Comparison of ENCODE assay signal across 8 cellular contexts in the genomic region with DNA sequence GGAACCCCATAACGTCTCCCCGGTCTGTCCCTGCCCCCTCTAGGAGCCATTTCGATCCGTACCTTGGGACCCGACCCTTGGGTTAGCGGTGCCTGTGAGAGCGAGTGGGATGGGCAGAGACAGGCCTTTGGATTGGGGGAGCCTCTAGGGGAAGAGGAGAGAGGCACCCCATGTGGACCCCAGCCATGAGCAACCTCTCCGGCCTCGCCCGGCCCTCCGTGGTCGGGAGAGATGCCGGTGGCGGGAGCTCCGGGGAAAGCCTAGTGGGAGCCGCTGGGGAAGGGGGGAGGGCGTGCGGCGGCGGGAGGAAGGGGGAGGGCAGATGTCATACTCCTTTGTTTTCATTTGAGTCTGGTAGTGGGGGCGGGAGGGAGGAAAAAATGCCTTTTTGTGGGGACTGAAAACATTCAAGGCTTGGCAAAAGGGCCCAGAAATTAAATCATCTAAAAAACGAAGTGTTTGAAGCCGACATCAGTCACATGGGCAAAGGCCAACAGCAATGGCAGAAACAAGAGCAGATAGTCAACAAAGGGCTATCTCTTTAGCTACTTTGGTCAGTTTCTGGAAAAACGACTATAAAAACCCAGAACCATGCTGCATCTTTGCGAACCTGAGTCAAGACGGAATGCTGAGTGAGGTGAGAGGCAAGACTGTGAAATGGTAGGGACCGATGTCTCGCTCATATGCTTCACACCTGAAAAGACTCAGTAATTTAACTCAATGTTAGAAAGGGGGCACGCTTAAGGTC. TPM values are rescaled to one million over a fixed set of nuclear protein-coding genes. Genes with fewer than 3 reads are reported as not detected.
DNase-seq lines count a peak whose midpoint lies in the region; ATAC-seq and TF ChIP-seq lines count a peak whose summit lies in the region.

No MANE protein-coding gene starts in this region.

- no peaks in the 10 kb centered on the region for H3K9me3 ChIP-seq in osteoblast (ENCODE audit: low read depth, low read length)

- peaks cover 34% of the 10 kb centered on the region for H3K4me1 Mint-ChIP-seq in activated naive CD8-positive, alpha-beta T cell treated with anti-CD3 and anti-CD28 coated beads, Interleukin-2, amount 50 U/mL, for 24 hours

- peak overlapping the region; percentile 95 for H2AFZ ChIP-seq in osteoblast (ENCODE audit: low read length)

- H3K4me2 ChIP-seq in osteoblast (ENCODE audit: insufficient read depth, low read length) = peak overlapping the region; percentile 100

- H3K4me3 ChIP-seq in osteoblast (ENCODE audit: insufficient read depth, low read length) = peak overlapping the region; percentile 99

- H4K20me1 ChIP-seq in osteoblast (ENCODE audit: insufficient read depth, low read length) = peaks cover 11% of the 10 kb centered on the region

- peaks cover 51% of the 10 kb centered on the region for H3K79me2 ChIP-seq in osteoblast (ENCODE audit: insufficient read depth, low read length)

- peaks cover 15% of the 10 kb centered on the region for H3K4me1 ChIP-seq in osteoblast (ENCODE audit: insufficient read depth, low read length)

- H3K36me3 Mint-ChIP-seq in activated naive CD8-positive, alpha-beta T cell treated with anti-CD3 and anti-CD28 coated beads, Interleukin-2, amount 50 U/mL, for 24 hours (ENCODE audit: low read depth) = peaks cover 26% of the 10 kb centered on the region

- H3K36me3 ChIP-seq in osteoblast (ENCODE audit: insufficient read depth, low read length) = peaks cover 24% of the 10 kb centered on the region

- peak overlapping the region; percentile 93 for H3K4me3 Mint-ChIP-seq in activated naive CD8-positive, alpha-beta T cell treated with anti-CD3 and anti-CD28 coated beads, Interleukin-2, amount 50 U/mL, for 24 hours

- no peaks in the 10 kb centered on the region for H3K27me3 Mint-ChIP-seq in activated naive CD8-positive, alpha-beta T cell treated with anti-CD3 and anti-CD28 coated beads, Interleukin-2, amount 50 U/mL, for 24 hours

- intact Hi-C loops in head of caudate nucleus (cut with DNase I) = no loop called here

- no peaks in the 10 kb centered on the region for H3K9me3 Mint-ChIP-seq in activated naive CD8-positive, alpha-beta T cell treated with anti-CD3 and anti-CD28 coated beads, Interleukin-2, amount 50 U/mL, for 24 hours

- H3K27ac Mint-ChIP-seq in activated naive CD8-positive, alpha-beta T cell treated with anti-CD3 and anti-CD28 coated beads, Interleukin-2, amount 50 U/mL, for 24 hours = peak overlapping the region; percentile 90

- no peaks in the 10 kb centered on the region for H3K27me3 ChIP-seq in osteoblast (ENCODE audit: insufficient read depth, low read length)

- ATAC-seq in GM19328 (IDR thresholded peaks at IDR 0.05; ENCODE audit: unreplicated experiment) (peak; percentile 47), HG03442 (IDR thresholded peaks at IDR 0.05; ENCODE audit: unreplicated experiment) (peak; percentile 50)
- ATAC-seq in activated naive CD8-positive, alpha-beta T cell treated with anti-CD3 and anti-CD28 coated beads, Interleukin-2, amount 50 U/mL, for 24 hours = peak; percentile 71

- peak overlapping the region; percentile 90 for H3K27ac ChIP-seq in osteoblast (ENCODE audit: low read depth, low read length)

- TF ChIP-seq CTCF in osteoblast (IDR thresholded peaks at IDR 0.05; ENCODE audit: extremely low read depth, low read depth, low read length) = no peak

- DNase-seq in COR-L47 (lab: John Stamatoyannopoulos, UW) (peak; percentile 37), NCI-H82 treated with DMSO at 0.1 percent for 48 hours (lab: John Stamatoyannopoulos, UW; ENCODE audit: unreplicated experiment) (peak; percentile 48), head of caudate nucleus (peak; percentile 75 to 95 (median 87)), osteoblast (ENCODE audit: insufficient read length, low spot score, missing footprints) (peak; percentile 94), DMS153 treated with DMSO at 0.1 percent for 48 hours (lab: John Stamatoyannopoulos, UW; ENCODE audit: unreplicated experiment) (no peak)
- peak; percentile 53 for DNase-seq in activated naive CD8-positive, alpha-beta T cell treated with anti-CD3 and anti-CD28 coated beads, Interleukin-2, amount 50 U/mL, for 24 hours

RNA-seq across cellular contexts. Expression of a gene that starts 0.8 kb away (rescaled TPM):
- 17.0 and 23.0 TPM in 2 replicates for total RNA-seq in osteoblast
